Comparison of ENCODE assay signal across 14 cellular contexts in the genomic region with DNA sequence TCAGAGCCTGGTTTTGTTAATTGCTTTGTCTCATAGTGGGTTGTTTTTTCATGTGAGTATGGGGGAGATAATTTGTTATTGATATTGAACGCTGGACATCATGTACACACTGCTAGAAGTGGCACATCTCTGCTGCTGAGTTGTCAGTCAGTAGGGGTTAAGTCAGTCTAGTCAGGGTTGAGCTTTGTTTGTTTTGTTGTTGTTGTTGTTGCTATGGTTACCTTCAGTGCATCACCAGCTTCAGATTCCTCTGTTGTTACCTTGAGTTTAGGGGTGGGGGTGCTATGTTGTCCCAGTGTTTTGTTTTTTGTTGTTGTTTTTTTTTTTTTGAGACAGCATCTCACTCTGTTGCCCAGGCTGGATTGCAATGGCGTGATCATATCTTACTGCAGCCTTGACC. TPM values are rescaled to one million over a fixed set of nuclear protein-coding genes. Genes with fewer than 3 reads are reported as not detected.
A peak's percentile ranks its signal among the peaks of the same experiment; 100 is the strongest.
DNase-seq lines count a peak whose midpoint lies in the region; ATAC-seq, FAIRE-seq and TF ChIP-seq lines count a peak whose summit lies in the region.
"Had no signal": no experiment of that assay in that cellular context is flagged by ENCODE, and none has a peak within 500 bp of the region (broad histone marks: within the 10 kb centered on the region; RNA-seq: fewer than 3 reads in every experiment).

No MANE protein-coding gene starts in this region.

- H3K36me3 Mint-ChIP-seq in WTC11: peaks cover 14% of the 10 kb centered on the region

- no peak for TF ChIP-seq RAD21 in A549 (conservative IDR thresholded peaks at IDR 0.05 in 1 of 2, IDR thresholded peaks at IDR 0.05 in 1 of 2)

- peak in 1 of 2 experiments; percentile 52 for DNase-seq in A549 (ENCODE audit: low read depth in 1 of 2, low spot score in 1 of 2)
- peak; percentile 9 for DNase-seq in GM23248
- no peak for DNase-seq in WTC11 (ENCODE audit: low spot score)
- peak; percentile 40 to 63 for DNase-seq in erythroblast (lab: John Stamatoyannopoulos, UW)
- no peak for DNase-seq in foreskin fibroblast
- no peak for DNase-seq in MV-4-11 (lab: John Stamatoyannopoulos, UW)
- no peak for DNase-seq in uterus
- DNase-seq: adrenal gland; NCI-H2081; stimulated activated naive CD8-positive, alpha-beta T cell treated with anti-CD3 and anti-CD28 coated beads, Interleukin-15, Interleukin-2, amounts not matched to agents 100 U/mL and 50 U/mL, for 24 hours had no signal

- H4K20me1 ChIP-seq in GM23248 (ENCODE audit: insufficient read depth): no peaks in the 10 kb centered on the region

- POLR2A ChIA-PET in A549 (lab: Yijun Ruan, JAX) (no interaction called here), WTC11 (lab: Charles Lee) (no interaction called here)

- FAIRE-seq in A549 (lab: Jason Lieb, UNC): no peak
- FAIRE-seq: islet of Langerhans had no signal

- no peak for TF ChIP-seq EP300 in A549 (IDR thresholded peaks at IDR 0.05)

- H3K27me3 ChIP-seq in GM23248 (replicated peaks; ENCODE audit: insufficient read depth): no peaks in the 10 kb centered on the region
- H3K27me3 ChIP-seq in uterus: no peaks in the 10 kb centered on the region
- H3K27me3 ChIP-seq: adrenal gland had no signal

- TF ChIP-seq POLR2A in A549 (IDR thresholded peaks at IDR 0.05; ENCODE audit: low read length) (no peak), erythroblast (IDR thresholded peaks at IDR 0.05; ENCODE audit: low read length) (no peak), uterus (IDR thresholded peaks at IDR 0.05) (no peak)

- H3K27ac ChIP-seq in A549: no peak overlapping the region
- no peak overlapping the region for H3K27ac ChIP-seq in GM23248
- H3K27ac ChIP-seq in uterus: no peak overlapping the region
- H3K27ac ChIP-seq: adrenal gland, C4-2B had no signal

- no peaks in the 10 kb centered on the region for H3K9me2 ChIP-seq in GM23248 (ENCODE audit: insufficient read depth)

- CTCF ChIA-PET in A549 (lab: Yijun Ruan, JAX) (interaction anchor here (0.7 to 4.8 kb wide), 4 partner anchors 11 to 312 kb away, joined by 4 to 31 read pairs (median 7); partner anchors contain the start of gene YIPF6), WTC11 (lab: Charles Lee) (interaction anchor here (0.6 to 2.2 kb wide), 4 partner anchors 200 to 327 kb away, joined by 3 to 8 read pairs (median 4); no protein-coding TSS in a partner anchor)

- H3K9me3 ChIP-seq in A549 (no peaks in the 10 kb centered on the region), GM23248 (ENCODE audit: low read depth) (no peaks in the 10 kb centered on the region), uterus (no peaks in the 10 kb centered on the region)
- H3K9me3 ChIP-seq: adrenal gland had no signal

- no peak for TF ChIP-seq CTCF in A549 (IDR thresholded peaks at IDR 0.05)
- no peak for TF ChIP-seq CTCF in WTC11 (IDR thresholded peaks at IDR 0.05)
- no peak for TF ChIP-seq CTCF in foreskin fibroblast (IDR thresholded peaks at IDR 0.05; ENCODE audit: low read depth, low read length)
- TF ChIP-seq CTCF in uterus (IDR thresholded peaks at IDR 0.05): no peak

- H3K27ac Mint-ChIP-seq in WTC11: peak overlapping the region; percentile 72

- no peaks in the 10 kb centered on the region for H3K36me3 ChIP-seq in GM23248 (ENCODE audit: low read depth)
- no peaks in the 10 kb centered on the region for H3K36me3 ChIP-seq in uterus
- H3K36me3 ChIP-seq: adrenal gland had no signal

- H3K4me1 ChIP-seq in A549 (peaks cover 18% of the 10 kb centered on the region), GM23248 (ENCODE audit: insufficient read depth) (no peaks in the 10 kb centered on the region), uterus (no peaks in the 10 kb centered on the region)
- H3K4me1 ChIP-seq: adrenal gland had no signal

- no peak overlapping the region; the same call in 1 of the 2 replicates for H3K9ac ChIP-seq in GM23248

- intact Hi-C loops in uterus (cut with DNase I; ENCODE audit: low total_unique reads): no loop called here

- H3K4me1 Mint-ChIP-seq in WTC11: peaks cover 11% of the 10 kb centered on the region

- in situ Hi-C loops in GM23248 (cut with MboI): no loop called here

- no peaks in the 10 kb centered on the region for H3F3A ChIP-seq in GM23248 (ENCODE audit: insufficient read depth)

- H3K4me3 Mint-ChIP-seq in WTC11: no peak overlapping the region

- H3K79me2 ChIP-seq in GM23248 (ENCODE audit: insufficient read depth): peaks cover 58% of the 10 kb centered on the region

- H3K27me3 Mint-ChIP-seq in WTC11 (ENCODE audit: low read depth): no peaks in the 10 kb centered on the region; the same call in 1 of the 2 replicates

- H3K4me3 ChIP-seq in A549 (no peak overlapping the region), GM23248 (no peak overlapping the region), foreskin fibroblast (ENCODE audit: low read depth in 1 of 2, low read length in 2 of 2) (no peak overlapping the region), uterus (no peak overlapping the region)
- H3K4me3 ChIP-seq: adrenal gland had no signal

- H3K9me3 Mint-ChIP-seq in WTC11: no peaks in the 10 kb centered on the region

- ATAC-seq in A549 (peak; percentile 60 to 73; a peak in 4 of 6 replicates), WTC11 (peak; percentile 44; the same call in 1 of the 2 replicates), GM19324 (IDR thresholded peaks at IDR 0.05; ENCODE audit: low FRiP score, unreplicated experiment) (no peak)
- ATAC-seq: Right ventricle myocardium inferior; stimulated activated naive CD8-positive, alpha-beta T cell treated with anti-CD3 and anti-CD28 coated beads, Interleukin-15, Interleukin-2, amounts not matched to agents 100 U/mL and 50 U/mL, for 24 hours had no signal

- H2AFZ ChIP-seq in GM23248: no peak overlapping the region

- H3K4me2 ChIP-seq in A549 (no peak overlapping the region), GM23248 (ENCODE audit: unreplicated experiment) (no peak overlapping the region)

- 81% methylated on average over 2 of the region's 2 CpGs for WGBS in A549 (ENCODE audit: missing lambda C conversion rate)
- WGBS in GM23248 (ENCODE audit: low coverage in 1 of 2, low lambda C conversion rate in 2 of 2, missing lambda C conversion rate in 2 of 2), 2 experiments: 93 to 94% methylated on average over 1 to 2 of the region's 2 CpGs

TF ChIP-seq in A549, 52 proteins besides CTCF, POLR2A, EP300 and RAD21:
- TF ChIP-seq SMC3 (IDR thresholded peaks at IDR 0.05): no peak
- no peak for TF ChIP-seq MAZ (IDR thresholded peaks at IDR 0.05; ENCODE audit: borderline replicate concordance, low read depth, low read length)
TF ChIP-seq in A549: peak in this region for 0.

TF ChIP-seq in WTC11, 78 proteins besides CTCF, POLR2A, EP300 and RAD21:
- TF ChIP-seq ZSCAN18 (CRISPR knock-in tag; IDR thresholded peaks at IDR 0.05) (no peak), JAZF1 (CRISPR knock-in tag; IDR thresholded peaks at IDR 0.05) (no peak)

RNA-seq across cellular contexts. Expression of gene YIPF6, which starts 9.9 kb away (rescaled TPM):
- 58.9 and 59.2 TPM in 2 replicates for polyA plus RNA-seq in A549 (2011; rRNA removed)
- 7.8 and 9.6 TPM in 2 replicates for polyA plus RNA-seq in A549 (2012; cell fraction: cytosol; rRNA removed)
- polyA plus RNA-seq in A549 (2012; cell fraction: nucleus; rRNA removed): 2.7 and 5.7 TPM in 2 replicates
- 26.6 to 27.8 TPM (median 26.9 TPM) in 3 replicates for polyA plus RNA-seq in A549 (2017; fragmentation: RNase III; extraction: RNeasy Plus Mini Kit Qiagen cat#74134 plus additional on column Dnase treatment)
- polyA minus RNA-seq in A549 (2011; rRNA and poly(A)+ RNA removed): 22.9 and 24.3 TPM in 2 replicates
- 21.1 and 32.1 TPM in 2 replicates for total RNA-seq in GM23248 (2014; rRNA removed; shearing (Covaris generic))
- 42.5 and 46.6 TPM in 2 replicates for polyA plus RNA-seq in GM23248 (2016; fragmentation: Nextera tagmentation; extraction: Ambion mirVana)
- 34.2 to 40.5 TPM (median 38.8 TPM) in 3 replicates for total RNA-seq in WTC11 (2021)
- 10 to 100 TPM in 3 of 4 donors, 1 to 10 TPM in 1; 9.0 to 53.5 (median 34.6) TPM for total RNA-seq in uterus

Comparison
In these comparisons a context has a peak if more than half of its experiments do, and no peak if none do; other contexts are left out.
1. DNase-seq: peak in GM23248 (single experiment) and erythroblast (2 of 2); none in WTC11 (single experiment), foreskin fibroblast (0 of 2), MV-4-11 (single experiment) and uterus (0 of 2).